Comparison of ENCODE assay signal across 8 cellular contexts in genomic region chr15:63093486-63094205, GRCh38. TPM values are rescaled to one million over a fixed set of nuclear protein-coding genes. Genes with fewer than 3 reads are reported as not detected.
DNase-seq lines count a peak whose midpoint lies in the region; ATAC-seq and TF ChIP-seq lines count a peak whose summit lies in the region.

No MANE protein-coding gene starts in this region.

- no peaks in the 10 kb centered on the region for H4K20me1 ChIP-seq in fibroblast of lung (ENCODE audit: control insufficient read depth, extremely low read depth, insufficient read depth, low read length)

- CTCF ChIA-PET in Panc1 (lab: Charles Lee): interaction anchor here (0.6 to 0.7 kb wide), 5 partner anchors 311 to 947 kb away, joined by 3 to 9 read pairs (median 4); no protein-coding TSS in a partner anchor

- peak; percentile 97 for ATAC-seq in Panc1
- no peak for ATAC-seq in HG02970 (IDR thresholded peaks at IDR 0.05; ENCODE audit: low FRiP score, unreplicated experiment)

- H3K9me3 Mint-ChIP-seq in nephron progenitor cell: peaks cover 11% of the 10 kb centered on the region

- H3K36me3 Mint-ChIP-seq in nephron progenitor cell (ENCODE audit: low read depth): peaks cover 8% of the 10 kb centered on the region

- TF ChIP-seq POLR2A in stomach (IDR thresholded peaks at IDR 0.05): no peak

- no peaks in the 10 kb centered on the region for H3K79me2 ChIP-seq in fibroblast of lung (ENCODE audit: control insufficient read depth, insufficient read depth, low read length)

- WGBS in stomach, 5 donors: 19 to 26% (median 22%) methylated on average over 6 of the region's 6 CpGs

- no peak overlapping the region for H2AFZ ChIP-seq in fibroblast of lung (ENCODE audit: low read length)

- DNase-seq in G401 (ENCODE audit: low spot score) (peak; percentile 87), KBM-7 (peak; percentile 93), Panc1 (ENCODE audit: low read depth, low spot score) (peak; percentile 72), fibroblast of lung (ENCODE audit: low read depth in 2 of 2) (peak; percentile 64 to 79), nephron progenitor cell (peak; percentile 79), stomach (peak; percentile 84)
- DNase-seq in activated T-cell treated with anti-CD3 and anti-CD28 coated beads, Interleukin-2, amount 50 U/mL, for 1 hour: peak; percentile 67

- H3K9me3 ChIP-seq in Panc1 (ENCODE audit: control insufficient read depth, insufficient read depth, low read depth, low read length): no peaks in the 10 kb centered on the region
- H3K9me3 ChIP-seq in fibroblast of lung (ENCODE audit: control insufficient read depth, insufficient read depth, low read depth, low read length): no peaks in the 10 kb centered on the region
- no peaks in the 10 kb centered on the region for H3K9me3 ChIP-seq in stomach

- no peaks in the 10 kb centered on the region for H3K27me3 Mint-ChIP-seq in nephron progenitor cell (ENCODE audit: low read depth, poor library complexity)

- H3K4me3 Mint-ChIP-seq in nephron progenitor cell: no peak overlapping the region

- peak; percentile 91 for TF ChIP-seq CTCF in Panc1 (IDR thresholded peaks at IDR 0.05)
- TF ChIP-seq CTCF in fibroblast of lung (conservative IDR thresholded peaks at IDR 0.05 in 1 of 2, IDR thresholded peaks at IDR 0.05 in 1 of 2; ENCODE audit: low read depth in 1 of 2, low read length in 2 of 2): peak; percentile 85 to 88
- peak; percentile 84 for TF ChIP-seq CTCF in nephron progenitor cell (IDR thresholded peaks at IDR 0.05)
- peak in 5 of 7 experiments; percentile 75 to 91 (median 82) for TF ChIP-seq CTCF in stomach (IDR thresholded peaks at IDR 0.05)

- H3K4me1 Mint-ChIP-seq in nephron progenitor cell: peaks cover 39% of the 10 kb centered on the region

- H3K27me3 ChIP-seq in Panc1 (ENCODE audit: control insufficient read depth, insufficient read depth, low read length) (no peaks in the 10 kb centered on the region), fibroblast of lung (ENCODE audit: control insufficient read depth, insufficient read depth, low read length) (no peaks in the 10 kb centered on the region), stomach (no peaks in the 10 kb centered on the region)

- H3K4me1 ChIP-seq in Panc1 (ENCODE audit: control insufficient read depth, insufficient read depth, low read length): peaks cover 7% of the 10 kb centered on the region; the same call in 1 of the 2 replicates
- peaks cover 19% of the 10 kb centered on the region for H3K4me1 ChIP-seq in fibroblast of lung (ENCODE audit: control insufficient read depth, extremely low read depth, insufficient read depth, low read length)
- peaks cover 0 to 26% (median 9%) of the 10 kb centered on the region in 4 donors for H3K4me1 ChIP-seq in stomach

- H3K27ac Mint-ChIP-seq in nephron progenitor cell: no peak overlapping the region

- H3K4me3 ChIP-seq in Panc1 (ENCODE audit: low read depth in 2 of 2, low read length in 2 of 2) (no peak overlapping the region), fibroblast of lung (replicated peaks in 1 of 4; ENCODE audit: control extremely low read depth in 1 of 4, insufficient read depth in 1 of 4, low read depth in 3 of 4, low read length in 4 of 4) (no peak overlapping the region), stomach (no peak overlapping the region)

- H3K36me3 ChIP-seq in Panc1 (ENCODE audit: control insufficient read depth, insufficient read depth, low read length): no peaks in the 10 kb centered on the region
- no peaks in the 10 kb centered on the region for H3K36me3 ChIP-seq in fibroblast of lung (ENCODE audit: control insufficient read depth, insufficient read depth, low read length)
- H3K36me3 ChIP-seq in stomach: no peaks in the 10 kb centered on the region

- no peak for TF ChIP-seq EP300 in stomach (IDR thresholded peaks at IDR 0.05)

- no peak overlapping the region for H3K9ac ChIP-seq in fibroblast of lung (ENCODE audit: insufficient read depth, low read length)

- no TSS peak for BruUV-seq in Panc1 (replicated peaks; lab: Mats Ljungman, UMichigan)

- H3K4me2 ChIP-seq in fibroblast of lung (ENCODE audit: extremely low read depth, insufficient read depth, low read length): no peak overlapping the region

- no peak overlapping the region for H3K27ac ChIP-seq in Panc1 (ENCODE audit: low read length)
- H3K27ac ChIP-seq in fibroblast of lung (ENCODE audit: insufficient read depth, low read length): no peak overlapping the region
- peak overlapping the region in 1 of 5 donors; percentile 14 for H3K27ac ChIP-seq in stomach

- in situ Hi-C loops in G401 (cut with HindIII; ENCODE audit: low sequenced_read_pairs): no loop called here
- in situ Hi-C loops in KBM-7 (cut with MboI; ENCODE audit: low pct_unique_long_range_greater_than_20kb, low sequenced_read_pairs): no loop called here
- in situ Hi-C loops in Panc1 (cut with HindIII; ENCODE audit: low pct_unique_long_range_greater_than_20kb, low sequenced_read_pairs): no loop called here

- intact Hi-C loops in Panc1 (cut with micrococcal nuclease; ENCODE audit: unreplicated experiment): loop anchor here (1.0 to 2.0 kb wide), 3 partner anchors 45 to 311 kb away; no protein-coding TSS in a partner anchor
- intact Hi-C loops in stomach (cut with DNase I; ENCODE audit: low total_unique reads): loop anchor here (10.0 kb wide), 1 partner anchor 49 kb away; the partner anchor contains the start of gene TPM1

- POLR2A ChIA-PET in Panc1 (lab: Charles Lee): interaction anchor here (1.3 kb wide), 1 partner anchor 46 kb away, joined by 4 read pairs; no protein-coding TSS in a partner anchor

RNA-seq across cellular contexts. Expression of gene LACTB, which starts 28.0 kb away (rescaled TPM):
- total RNA-seq in G401 (2014; rRNA removed; shearing (Covaris generic)): 8.7 and 17.5 TPM in 2 replicates
- 18.4 TPM for total RNA-seq in Panc1 (2021; ENCODE audit: unreplicated experiment)
- 12.5 TPM for polyA plus RNA-seq in Panc1 (2012; ENCODE audit: insufficient read length)
- total RNA-seq in fibroblast of lung: 22.6 and 29.2 TPM in 2 replicates
- polyA plus RNA-seq in fibroblast of lung: 39.2 and 42.8 TPM in 2 replicates
- polyA plus RNA-seq in fibroblast of lung (2012): 32.9 and 33.7 TPM in 2 replicates
- 2.3 TPM in 1 of 2 replicates, not detected in the other for polyA minus RNA-seq in fibroblast of lung (ENCODE audit: low replicate concordance)
- 10 to 100 TPM in 3 of 5 donors, 1 to 10 TPM in 2; 1.2 to 30.8 (median 14.8) TPM for total RNA-seq in stomach
- 10 to 100 TPM in 1 of 3 donors, 1 to 10 TPM in 2; 8.2 to 13.0 (median 9.3) TPM for polyA plus RNA-seq in stomach

RNA-seq across cellular contexts. Expression of gene TPM1, which starts 51.1 kb away (rescaled TPM):
- total RNA-seq in G401 (2014; rRNA removed; shearing (Covaris generic)): 768 and 828 TPM in 2 replicates
- total RNA-seq in Panc1 (2021; ENCODE audit: unreplicated experiment) (298 TPM), fibroblast of lung (224 and 279 TPM in 2 replicates), stomach (1,000 to 10,000 TPM in 4 of 5 donors, 100 to 1,000 TPM in 1; 425 to 2,605 (median 1,087) TPM)
- polyA plus RNA-seq in Panc1 (2012; ENCODE audit: insufficient read length): 243 TPM
- polyA plus RNA-seq in fibroblast of lung (515 and 1,732 TPM in 2 replicates), stomach (100 to 1,000 TPM; 230 to 494 (median 306) TPM)
- 351 and 1,059 TPM in 2 replicates for polyA plus RNA-seq in fibroblast of lung (2012)
- polyA minus RNA-seq in fibroblast of lung (ENCODE audit: low replicate concordance): 61.4 and 196 TPM in 2 replicates
